In the genomic region with DNA sequence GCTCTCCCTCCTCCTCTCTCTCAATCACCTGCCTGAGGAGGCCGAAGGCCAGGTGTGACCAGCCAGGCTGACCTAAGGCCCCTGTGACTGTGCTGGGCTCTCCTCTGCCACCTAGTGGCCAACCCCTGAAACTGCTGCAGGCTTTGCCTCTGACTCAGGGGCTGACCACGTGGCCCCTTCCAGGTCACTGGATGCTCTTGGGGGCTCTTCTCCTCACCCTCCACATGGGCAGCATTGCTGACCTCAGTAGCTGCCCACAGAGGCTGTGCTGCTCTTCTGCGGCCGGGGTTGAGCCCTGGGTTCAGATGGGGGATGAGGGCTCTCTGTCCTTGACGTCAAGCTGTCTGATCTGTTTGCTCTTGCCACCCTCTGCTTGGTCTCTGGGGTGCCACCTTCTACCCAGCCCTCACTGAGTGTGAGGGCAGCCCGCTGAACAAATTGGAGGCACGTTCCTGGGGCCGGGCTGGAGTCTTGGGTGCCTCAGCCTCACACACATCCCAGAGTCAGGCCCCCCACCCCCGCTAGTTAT, we compare ENCODE assay signal across 8 cellular contexts.
A peak's percentile ranks its signal among the peaks of the same experiment; 100 is the strongest.
DNase-seq lines count a peak whose midpoint lies in the region; ATAC-seq and TF ChIP-seq lines count a peak whose summit lies in the region.

No MANE protein-coding gene starts in this region.

- H3K9me3 Mint-ChIP-seq in activated naive CD4-positive, alpha-beta T cell treated with anti-CD3 and anti-CD28 coated beads, Interleukin-2, amount 10 ng/mL, durations not matched to agents 7 days and 5 days = peaks cover 2% of the 10 kb centered on the region

- no peak overlapping the region for H3K27ac Mint-ChIP-seq in activated naive CD4-positive, alpha-beta T cell treated with anti-CD3 and anti-CD28 coated beads, Interleukin-2, amount 10 ng/mL, durations not matched to agents 7 days and 5 days

- no peaks in the 10 kb centered on the region for H3K9me3 ChIP-seq in Peyer's patch

- no peak for TF ChIP-seq POLR2A in Peyer's patch (IDR thresholded peaks at IDR 0.05)

- no peaks in the 10 kb centered on the region for H3K36me3 ChIP-seq in Peyer's patch

- H3K27me3 Mint-ChIP-seq in activated naive CD4-positive, alpha-beta T cell treated with anti-CD3 and anti-CD28 coated beads, Interleukin-2, amount 10 ng/mL, durations not matched to agents 7 days and 5 days = peaks cover 28% of the 10 kb centered on the region

- H3K27ac ChIP-seq in Peyer's patch = no peak overlapping the region

- H3K4me3 ChIP-seq in Peyer's patch (no peak overlapping the region), retinal pigment epithelial cell (ENCODE audit: low read length) (no peak overlapping the region)

- no peaks in the 10 kb centered on the region for H3K4me1 Mint-ChIP-seq in activated naive CD4-positive, alpha-beta T cell treated with anti-CD3 and anti-CD28 coated beads, Interleukin-2, amount 10 ng/mL, durations not matched to agents 7 days and 5 days

- intact Hi-C loops in left cardiac atrium (cut with DNase I) = loop anchor here in 1 of 2 donors (10.0 kb wide), 1 partner anchor 616 kb away; no protein-coding TSS in a partner anchor

- H3K36me3 Mint-ChIP-seq in activated naive CD4-positive, alpha-beta T cell treated with anti-CD3 and anti-CD28 coated beads, Interleukin-2, amount 10 ng/mL, durations not matched to agents 7 days and 5 days = no peaks in the 10 kb centered on the region

- peak; percentile 62 for ATAC-seq in HG02973 (IDR thresholded peaks at IDR 0.05; ENCODE audit: unreplicated experiment)
- ATAC-seq in left cardiac atrium = peak; percentile 65 to 78

- DNase-seq in DMS 273 (lab: John Stamatoyannopoulos, UW; ENCODE audit: unreplicated experiment) = peak; percentile 66
- no peak for DNase-seq in DMS 273 treated with DMSO at 0.1 percent for 48 hours (lab: John Stamatoyannopoulos, UW)
- DNase-seq in Peyer's patch = peak in 2 of 3 donors; percentile 67 to 70
- peak; percentile 55 for DNase-seq in activated naive CD4-positive, alpha-beta T cell treated with anti-CD3 and anti-CD28 coated beads, Interleukin-2, amount 10 ng/mL, durations not matched to agents 7 days and 5 days
- DNase-seq in left cardiac atrium = peak; percentile 54
- no peak for DNase-seq in retinal pigment epithelial cell (ENCODE audit: low read depth)
- no peak for DNase-seq in NCI-H524 treated with DMSO at 0.1 percent for 48 hours (lab: John Stamatoyannopoulos, UW)

- peak; percentile 62 to 94 (median 83) for TF ChIP-seq CTCF in Peyer's patch (IDR thresholded peaks at IDR 0.05)
- peak; percentile 100 for TF ChIP-seq CTCF in retinal pigment epithelial cell (conservative IDR thresholded peaks at IDR 0.05; ENCODE audit: low read depth, low read length)

- no peaks in the 10 kb centered on the region for H3K27me3 ChIP-seq in Peyer's patch

- H3K4me3 Mint-ChIP-seq in activated naive CD4-positive, alpha-beta T cell treated with anti-CD3 and anti-CD28 coated beads, Interleukin-2, amount 10 ng/mL, durations not matched to agents 7 days and 5 days = no peak overlapping the region

- H3K4me1 ChIP-seq in Peyer's patch = no peaks in the 10 kb centered on the region

- CTCF ChIA-PET in activated naive CD4-positive, alpha-beta T cell treated with anti-CD3 and anti-CD28 coated beads, Interleukin-2, amount 10 ng/mL, durations not matched to agents 7 days and 5 days (lab: Charles Lee) = no interaction called here

Comparison
In these comparisons a context has a peak if more than half of its experiments do, and no peak if none do; other contexts are left out.
1. DNase-seq: peak in DMS 273 (single experiment), Peyer's patch (2 of 3), activated naive CD4-positive, alpha-beta T cell treated with anti-CD3 and anti-CD28 coated beads, Interleukin-2, amount 10 ng/mL, durations not matched to agents 7 days and 5 days (single experiment) and left cardiac atrium (single experiment); none in DMS 273 treated with DMSO at 0.1 percent for 48 hours (single experiment), retinal pigment epithelial cell (single experiment) and NCI-H524 treated with DMSO at 0.1 percent for 48 hours (single experiment).